ENCODE assay signal across 8 cellular contexts in genomic region chr3:150384517-150385212, GRCh38. TPM values are rescaled to one million over a fixed set of nuclear protein-coding genes. Genes with fewer than 3 reads are reported as not detected.
DNase-seq lines count a peak whose midpoint lies in the region; ATAC-seq, FAIRE-seq and TF ChIP-seq lines count a peak whose summit lies in the region.

No MANE protein-coding gene starts in this region.

- H3K4me1 Mint-ChIP-seq in activated T-helper 1 cell treated with anti-CD3 and anti-CD28 coated beads, Interleukin-12 subunit alpha, Interleukin-12 subunit beta, Interleukin-2, Interleukin-4 antibody, amounts not matched to agents 30 ng/mL and 10 ng/mL and 1 ng/mL, durations not matched to agents 14 hours and 24 hours and 36 hours (ENCODE audit: low read depth): peaks cover 33% of the 10 kb centered on the region

- H3K27ac Mint-ChIP-seq in activated T-helper 1 cell treated with anti-CD3 and anti-CD28 coated beads, Interleukin-12 subunit alpha, Interleukin-12 subunit beta, Interleukin-2, Interleukin-4 antibody, amounts not matched to agents 30 ng/mL and 10 ng/mL and 1 ng/mL, durations not matched to agents 14 hours and 24 hours and 36 hours: peak overlapping the region; percentile 80

- intact Hi-C loops in activated T-helper 1 cell treated with anti-CD3 and anti-CD28 coated beads, Interleukin-12 subunit alpha, Interleukin-12 subunit beta, Interleukin-2, Interleukin-4 antibody, amounts not matched to agents 30 ng/mL and 10 ng/mL and 1 ng/mL, durations not matched to agents 14 hours and 24 hours and 36 hours (cut with micrococcal nuclease): loop anchor here (1.0 kb wide), 1 partner anchor 24 kb away; the partner anchor contains the start of gene TSC22D2

- no peak for TF ChIP-seq CTCF in D721Med (IDR thresholded peaks at IDR 0.05; ENCODE audit: insufficient read depth, missing control alignments)

- H3K27me3 Mint-ChIP-seq in activated T-helper 1 cell treated with anti-CD3 and anti-CD28 coated beads, Interleukin-12 subunit alpha, Interleukin-12 subunit beta, Interleukin-2, Interleukin-4 antibody, amounts not matched to agents 30 ng/mL and 10 ng/mL and 1 ng/mL, durations not matched to agents 14 hours and 24 hours and 36 hours (ENCODE audit: insufficient read depth): no peaks in the 10 kb centered on the region

- H3K36me3 Mint-ChIP-seq in activated T-helper 1 cell treated with anti-CD3 and anti-CD28 coated beads, Interleukin-12 subunit alpha, Interleukin-12 subunit beta, Interleukin-2, Interleukin-4 antibody, amounts not matched to agents 30 ng/mL and 10 ng/mL and 1 ng/mL, durations not matched to agents 14 hours and 24 hours and 36 hours (ENCODE audit: low read depth): no peaks in the 10 kb centered on the region

- peak; percentile 98 for ATAC-seq in GM18867 (IDR thresholded peaks at IDR 0.05; ENCODE audit: unreplicated experiment)
- peak; percentile 99 for ATAC-seq in HG02840 (IDR thresholded peaks at IDR 0.05; ENCODE audit: low FRiP score, unreplicated experiment)

- peak; percentile 97 for DNase-seq in NOMO-1 treated with dmso at 0.1 percent for 144 hours (lab: John Stamatoyannopoulos, UW; ENCODE audit: unreplicated experiment)
- DNase-seq in activated T-helper 1 cell treated with anti-CD3 and anti-CD28 coated beads, Interleukin-12 subunit alpha, Interleukin-12 subunit beta, Interleukin-2, Interleukin-4 antibody, amounts not matched to agents 30 ng/mL and 10 ng/mL and 1 ng/mL, durations not matched to agents 14 hours and 24 hours and 36 hours (ENCODE audit: low spot score): peak; percentile 36
- peak in 28 of 51 donors; percentile 6 to 50 (median 19) for DNase-seq in hypothalamus (lab: John Stamatoyannopoulos, UW)
- DNase-seq in stimulated activated CD4-positive, alpha-beta T cell treated with anti-CD3 and anti-CD28 coated beads, Interleukin-4, amount 100 ng/mL, for 24 hours: peak; percentile 39
- no peak for DNase-seq in D721Med (ENCODE audit: insufficient read length, low spot score)
- DNase-seq in HuH-7.5 (ENCODE audit: low spot score): no peak

- peak overlapping the region; percentile 37 for H3K4me3 Mint-ChIP-seq in activated T-helper 1 cell treated with anti-CD3 and anti-CD28 coated beads, Interleukin-12 subunit alpha, Interleukin-12 subunit beta, Interleukin-2, Interleukin-4 antibody, amounts not matched to agents 30 ng/mL and 10 ng/mL and 1 ng/mL, durations not matched to agents 14 hours and 24 hours and 36 hours

- no peak for FAIRE-seq in D721Med (lab: Jason Lieb, UNC)

- no peaks in the 10 kb centered on the region for H3K9me3 Mint-ChIP-seq in activated T-helper 1 cell treated with anti-CD3 and anti-CD28 coated beads, Interleukin-12 subunit alpha, Interleukin-12 subunit beta, Interleukin-2, Interleukin-4 antibody, amounts not matched to agents 30 ng/mL and 10 ng/mL and 1 ng/mL, durations not matched to agents 14 hours and 24 hours and 36 hours

RNA-seq across cellular contexts. Expression of gene TSC22D2, which starts 23.4 kb away (rescaled TPM):
- 21.3 and 22.7 TPM in 2 replicates for total RNA-seq in activated T-helper 1 cell treated with anti-CD3 and anti-CD28 coated beads, Interleukin-12 subunit alpha, Interleukin-12 subunit beta, Interleukin-2, Interleukin-4 antibody, amounts not matched to agents 30 ng/mL and 10 ng/mL and 1 ng/mL, durations not matched to agents 14 hours and 24 hours and 36 hours

Comparison
In these comparisons a context has a peak if more than half of its experiments do, and no peak if none do; other contexts are left out.
1. DNase-seq: peak in NOMO-1 treated with dmso at 0.1 percent for 144 hours (single experiment), activated T-helper 1 cell treated with anti-CD3 and anti-CD28 coated beads, Interleukin-12 subunit alpha, Interleukin-12 subunit beta, Interleukin-2, Interleukin-4 antibody, amounts not matched to agents 30 ng/mL and 10 ng/mL and 1 ng/mL, durations not matched to agents 14 hours and 24 hours and 36 hours (single experiment), hypothalamus (28 of 51) and stimulated activated CD4-positive, alpha-beta T cell treated with anti-CD3 and anti-CD28 coated beads, Interleukin-4, amount 100 ng/mL, for 24 hours (single experiment); none in D721Med (single experiment) and HuH-7.5 (single experiment).